ENCODE assay signal across 26 cellular contexts in genomic region chr12:65200007-65200665, GRCh38. TPM values are rescaled to one million over a fixed set of nuclear protein-coding genes. Genes with fewer than 3 reads are reported as not detected.
DNase-seq lines count a peak whose midpoint lies in the region; ATAC-seq, FAIRE-seq and TF ChIP-seq lines count a peak whose summit lies in the region.
"Had no signal": no experiment of that assay in that cellular context is flagged by ENCODE, and none has a peak within 500 bp of the region (broad histone marks: within the 10 kb centered on the region; RNA-seq: fewer than 3 reads in every experiment).

No MANE protein-coding gene starts in this region.

- TF ChIP-seq CTCF in GM12878 (IDR thresholded peaks at IDR 0.05 in 2 of 3, conservative IDR thresholded peaks at IDR 0.05 in 1 of 3; ENCODE audit: control insufficient read depth in 2 of 3, extremely low read depth in 1 of 3, insufficient read depth in 1 of 3, low read depth in 3 of 3, low read length in 3 of 3) = no peak
- no peak for TF ChIP-seq CTCF in nephron progenitor cell (IDR thresholded peaks at IDR 0.05)

- BruUV-seq in GM12878 (replicated peaks; lab: Mats Ljungman, UMichigan) = no TSS peak

- no peaks in the 10 kb centered on the region for H3K27me3 ChIP-seq in CD4-positive, CD25-positive, alpha-beta regulatory T cell (ENCODE audit: control insufficient read depth, insufficient read depth, low read length)
- no peaks in the 10 kb centered on the region for H3K27me3 ChIP-seq in GM23248 (replicated peaks; ENCODE audit: insufficient read depth)
- H3K27me3 ChIP-seq in GM12878 (replicated peaks in 1 of 2; ENCODE audit: control insufficient read depth in 2 of 2, insufficient read depth in 2 of 2, low read length in 1 of 2) = no peaks in the 10 kb centered on the region
- H3K27me3 ChIP-seq: sigmoid colon, SJCRH30 had no signal

- peaks cover 10% of the 10 kb centered on the region for H3F3A ChIP-seq in GM23248 (ENCODE audit: insufficient read depth)

- H3K27ac ChIP-seq in CD4-positive, CD25-positive, alpha-beta regulatory T cell (ENCODE audit: insufficient read depth, low read length, poor library complexity, severe bottlenecking) = no peak overlapping the region
- H3K27ac ChIP-seq in GM23248 (no peak overlapping the region), GM12878 (ENCODE audit: control insufficient read depth, insufficient read depth) (no peak overlapping the region)
- H3K27ac ChIP-seq: epithelial cell of prostate, parathyroid adenoma, sigmoid colon, SJCRH30 had no signal

- H3K27ac Mint-ChIP-seq in CD4-positive, CD25-positive, alpha-beta regulatory T cell = peak overlapping the region in 2 of 3 donors; percentile 7 to 59
- no peak overlapping the region for H3K27ac Mint-ChIP-seq in nephron progenitor cell
- H3K27ac Mint-ChIP-seq: activated T-cell treated with anti-CD3 and anti-CD28 coated beads, Interleukin-2, amount 50 U/mL, for 24 hours; CD8-positive, alpha-beta T cell; nephron; type B pancreatic cell had no signal

- peak in 1 of 3 donors; percentile 34 for DNase-seq in CD4-positive, CD25-positive, alpha-beta regulatory T cell
- peak; percentile 4 for DNase-seq in GM23248
- no peak for DNase-seq in GM12878 (ENCODE audit: low read depth, low spot score)
- peak; percentile 52 for DNase-seq in iris pigment epithelial cell (ENCODE audit: low read depth)
- DNase-seq in NCI-H128 (lab: John Stamatoyannopoulos, UW; ENCODE audit: unreplicated experiment) = no peak
- DNase-seq in activated CD8-positive, alpha-beta memory T cell treated with anti-CD3 and anti-CD28 coated beads, Interleukin-2, amount 50 U/mL, for 48 hours = no peak
- no peak for DNase-seq in medulla oblongata (ENCODE audit: extremely low spot score)
- DNase-seq in nephron progenitor cell = no peak
- DNase-seq: activated CD4-positive, CD25-positive, alpha-beta regulatory T cell; activated naive CD4-positive, alpha-beta T cell treated with Interleukin-2 at 50 U/mL for 16 hours; activated T-cell treated with anti-CD3 and anti-CD28 coated beads, Interleukin-2, amount 50 U/mL, for 24 hours; anterior cingulate cortex; CD8-positive, alpha-beta T cell; DMS153; foreskin melanocyte; NCI-H187 treated with DMSO at 0.1 percent for 48 hours; NCI-H526 treated with DMSO at 0.1 percent for 48 hours; sigmoid colon; SJCRH30 had no signal

- H3K9ac ChIP-seq in GM23248 = no peak overlapping the region
- no peak overlapping the region for H3K9ac ChIP-seq in GM12878 (ENCODE audit: control insufficient read depth, insufficient read depth, low read length)
- H3K9ac ChIP-seq: parathyroid adenoma had no signal

- H3K79me2 ChIP-seq in GM23248 (ENCODE audit: insufficient read depth) (peaks cover 99% of the 10 kb centered on the region), GM12878 (ENCODE audit: control insufficient read depth, insufficient read depth, low read length) (peaks cover 51% of the 10 kb centered on the region)

- CTCF ChIA-PET in GM12878 (lab: Yijun Ruan, JAX) = interaction anchor here (1.3 kb wide), 1 partner anchor 9 kb away, joined by 5 read pairs; no protein-coding TSS in a partner anchor

- H3K4me3 ChIP-seq in CD4-positive, CD25-positive, alpha-beta regulatory T cell (ENCODE audit: low read depth, low read length) = no peak overlapping the region
- H3K4me3 ChIP-seq in GM23248 (no peak overlapping the region), GM12878 (no peak overlapping the region)
- H3K4me3 ChIP-seq: sigmoid colon, SJCRH30 had no signal

- POLR2A ChIA-PET in GM12878 (lab: Charles Lee) = no interaction called here

- H4K20me1 ChIP-seq in GM23248 (ENCODE audit: insufficient read depth) (peaks cover 11% of the 10 kb centered on the region), GM12878 (ENCODE audit: control insufficient read depth, insufficient read depth) (no peaks in the 10 kb centered on the region)

- 91% methylated on average over 6 of the region's 6 CpGs for WGBS in GM23248 (ENCODE audit: low coverage in 1 of 2, low lambda C conversion rate in 2 of 2, missing lambda C conversion rate in 2 of 2), 2 experiments
- 91% methylated on average over 6 of the region's 6 CpGs for WGBS in GM12878 (ENCODE audit: insufficient coverage, insufficient replicate concordance, low lambda C conversion rate, missing lambda C conversion rate)

- TF ChIP-seq POLR2A in GM12878 (IDR thresholded peaks at IDR 0.05; ENCODE audit: low read depth, low read length) = no peak

- FAIRE-seq in GM12878 (lab: Jason Lieb, UNC) = no peak
- FAIRE-seq: HTR-8/SVneo, RCC 7860 had no signal

- H3K4me3 Mint-ChIP-seq in CD4-positive, CD25-positive, alpha-beta regulatory T cell = peak overlapping the region in 2 of 4 donors; percentile 15 to 30
- H3K4me3 Mint-ChIP-seq in nephron progenitor cell = no peak overlapping the region
- H3K4me3 Mint-ChIP-seq: activated T-cell treated with anti-CD3 and anti-CD28 coated beads, Interleukin-2, amount 50 U/mL, for 24 hours; CD8-positive, alpha-beta T cell; nephron; type B pancreatic cell had no signal

- H3K36me3 ChIP-seq in CD4-positive, CD25-positive, alpha-beta regulatory T cell (ENCODE audit: control insufficient read depth, insufficient read depth, low read length) = peaks cover 11% of the 10 kb centered on the region
- no peaks in the 10 kb centered on the region for H3K36me3 ChIP-seq in GM23248 (ENCODE audit: low read depth)
- peaks cover 0 to 6% of the 10 kb centered on the region in 2 experiments; a peak in 3 of 4 replicates for H3K36me3 ChIP-seq in GM12878 (ENCODE audit: control insufficient read depth in 2 of 2, insufficient read depth in 2 of 2, low read length in 1 of 2)
- H3K36me3 ChIP-seq: sigmoid colon had no signal

- H3K9me2 ChIP-seq in GM23248 (ENCODE audit: insufficient read depth) = 0 out of 2 replicates have a peak, but pooled peaks cover 3% of the 10 kb centered on the region

- H3K4me1 Mint-ChIP-seq in CD4-positive, CD25-positive, alpha-beta regulatory T cell = peaks cover 53 to 88% (median 60%) of the 10 kb centered on the region in 4 donors
- no peaks in the 10 kb centered on the region for H3K4me1 Mint-ChIP-seq in nephron progenitor cell

- H3K36me3 Mint-ChIP-seq in CD4-positive, CD25-positive, alpha-beta regulatory T cell = peaks cover 39% of the 10 kb centered on the region
- peaks cover 67% of the 10 kb centered on the region for H3K36me3 Mint-ChIP-seq in nephron progenitor cell (ENCODE audit: low read depth)

- RAD21 ChIA-PET in GM12878 (lab: Charles Lee; ENCODE audit: unreplicated experiment) = no interaction called here

- TF ChIP-seq EP300 in GM12878 (IDR thresholded peaks at IDR 0.05; ENCODE audit: borderline replicate concordance in 1 of 2, control insufficient read depth in 1 of 2, low read depth in 2 of 2, low read length in 2 of 2) = no peak

- intact Hi-C loops in GM12878 (cut with micrococcal nuclease; ENCODE audit: unreplicated experiment) = no loop called here

- TF ChIP-seq RAD21 in GM12878 (IDR thresholded peaks at IDR 0.05; ENCODE audit: insufficient read depth, low read depth, low read length) = no peak

- SMC1A ChIA-PET in GM12878 (lab: Charles Lee; ENCODE audit: uncharacterized antibody, unreplicated experiment) = interaction anchor here (1.3 kb wide), 1 partner anchor 20 kb away, joined by 3 read pairs; no protein-coding TSS in a partner anchor

- H2AFZ ChIP-seq in GM23248 = no peak overlapping the region
- no peak overlapping the region for H2AFZ ChIP-seq in GM12878 (ENCODE audit: control insufficient read depth, low read depth, low read length)
- H2AFZ ChIP-seq: parathyroid adenoma had no signal

- peak in 1 of 2 donors; percentile 46 for ATAC-seq in CD4-positive, CD25-positive, alpha-beta regulatory T cell (ENCODE audit: low read depth in 2 of 2)
- peak; percentile 34 for ATAC-seq in GM12878
- ATAC-seq: CD8-positive, alpha-beta T cell; left lobe of liver had no signal

- peaks cover 15% of the 10 kb centered on the region for H3K4me1 ChIP-seq in CD4-positive, CD25-positive, alpha-beta regulatory T cell (ENCODE audit: control insufficient read depth, insufficient read depth, low read length, poor library complexity, severe bottlenecking)
- H3K4me1 ChIP-seq in GM23248 (ENCODE audit: insufficient read depth) (peaks cover 10% of the 10 kb centered on the region; the same call in 1 of the 2 replicates), GM12878 (ENCODE audit: control insufficient read depth, insufficient read depth, low read length) (peaks cover 6% of the 10 kb centered on the region)
- H3K4me1 ChIP-seq: parathyroid adenoma, SJCRH30 had no signal

- H3K27me3 Mint-ChIP-seq in CD4-positive, CD25-positive, alpha-beta regulatory T cell = no peaks in the 10 kb centered on the region
- no peaks in the 10 kb centered on the region for H3K27me3 Mint-ChIP-seq in nephron progenitor cell (ENCODE audit: low read depth, poor library complexity)
- H3K27me3 Mint-ChIP-seq: activated T-cell treated with anti-CD3 and anti-CD28 coated beads, Interleukin-2, amount 50 U/mL, for 24 hours; type B pancreatic cell had no signal

- in situ Hi-C loops in GM23248 (cut with MboI) (no loop called here), GM12878 (cut with MboI) (no loop called here)

- peaks cover 0 to 25% (median 4%) of the 10 kb centered on the region in 7 donors for H3K9me3 Mint-ChIP-seq in CD4-positive, CD25-positive, alpha-beta regulatory T cell
- peaks cover 17% of the 10 kb centered on the region for H3K9me3 Mint-ChIP-seq in nephron progenitor cell

- peaks cover 13 to 16% of the 10 kb centered on the region in 2 experiments for H3K9me3 ChIP-seq in CD4-positive, CD25-positive, alpha-beta regulatory T cell (ENCODE audit: control insufficient read depth in 2 of 2, low read length in 2 of 2)
- no peaks in the 10 kb centered on the region for H3K9me3 ChIP-seq in GM23248 (ENCODE audit: low read depth)
- H3K9me3 ChIP-seq in GM12878 (replicated peaks; ENCODE audit: control insufficient read depth, insufficient read depth, low read length) = peaks cover 8% of the 10 kb centered on the region; the same call in 2 of the 3 replicates
- H3K9me3 ChIP-seq: sigmoid colon had no signal

- H3K4me2 ChIP-seq in GM23248 (ENCODE audit: unreplicated experiment) = no peak overlapping the region
- H3K4me2 ChIP-seq in GM12878 (ENCODE audit: control insufficient read depth, insufficient read depth) = no peak overlapping the region

RNA-seq across cellular contexts. Expression of gene LEMD3, which starts 30.8 kb away (rescaled TPM):
- 68.9 TPM for total RNA-seq in CD4-positive, CD25-positive, alpha-beta regulatory T cell
- 10 to 100 TPM; 31.4 to 37.6 (median 35.9) TPM for polyA plus RNA-seq in CD4-positive, CD25-positive, alpha-beta regulatory T cell
- total RNA-seq in GM23248 (2014; rRNA removed; shearing (Covaris generic)) = 17.9 and 36.3 TPM in 2 replicates
- polyA plus RNA-seq in GM23248 (2016; fragmentation: Nextera tagmentation; extraction: Ambion mirVana) = 8.4 and 8.6 TPM in 2 replicates
- 71.8 and 93.9 TPM in 2 replicates for total RNA-seq in GM12878 (2013; cell fraction: nucleolus; rRNA removed)
- total RNA-seq in GM12878 (2014; rRNA removed) = 23.8 and 24.8 TPM in 2 replicates
- total RNA-seq in GM12878 (2014; rRNA removed; fragmentation: Illumina TruSeq; extraction: Trizol) = 19.4 and 19.6 TPM in 2 replicates
- 23.6 and 26.0 TPM in 2 replicates for total RNA-seq in GM12878 (2021)
- polyA plus RNA-seq in GM12878 (2011; ENCODE audit: low read depth) = 4.1 TPM
- 21.3 and 29.5 TPM in 2 replicates for polyA plus RNA-seq in GM12878 (2011; rRNA removed)
- polyA plus RNA-seq in GM12878 (2011; cell fraction: cytosol; rRNA removed) = 6.5 and 7.0 TPM in 2 replicates
- 20.1 and 23.8 TPM in 2 replicates for polyA plus RNA-seq in GM12878 (2011; cell fraction: nucleus; rRNA removed)
- polyA plus RNA-seq in GM12878 (2012) = 9.3 and 13.1 TPM in 2 replicates
- 17.7 and 31.1 TPM in 2 replicates for polyA plus RNA-seq in GM12878 (2014; fragmentation: Illumina TruSeq; extraction: Trizol)
- 1 to 10 TPM; 7.5 to 9.0 TPM for polyA plus RNA-seq in GM12878 (2014; fragmentation: Nextera tagmentation; extraction: Ambion mirVana)
- 12.0 and 17.8 TPM in 2 replicates for polyA plus RNA-seq in GM12878 (2014; rRNA removed)
- 10 to 100 TPM; 14.6 to 15.4 TPM for polyA plus RNA-seq in GM12878 (2016; fragmentation: Nextera tagmentation; extraction: Ambion mirVana)
- polyA minus RNA-seq in GM12878 (2011; rRNA and poly(A)+ RNA removed) = 13.5 and 14.3 TPM in 2 replicates
- polyA minus RNA-seq in GM12878 (2011; cell fraction: cytosol; rRNA and poly(A)+ RNA removed) = 4.9 and 7.5 TPM in 2 replicates
- 28.7 and 46.6 TPM in 2 replicates for polyA minus RNA-seq in GM12878 (2011; cell fraction: nucleus; rRNA and poly(A)+ RNA removed)

Comparison
In these comparisons a context has a peak if more than half of its experiments do, and no peak if none do; other contexts are left out.
1. DNase-seq: peak in GM23248 (single experiment) and iris pigment epithelial cell (single experiment); none in GM12878 (single experiment), NCI-H128 (single experiment), activated CD8-positive, alpha-beta memory T cell treated with anti-CD3 and anti-CD28 coated beads, Interleukin-2, amount 50 U/mL, for 48 hours (single experiment), medulla oblongata (single experiment) and nephron progenitor cell (single experiment).